1 cellular context compared by ENCODE assay signal in the genomic region with DNA sequence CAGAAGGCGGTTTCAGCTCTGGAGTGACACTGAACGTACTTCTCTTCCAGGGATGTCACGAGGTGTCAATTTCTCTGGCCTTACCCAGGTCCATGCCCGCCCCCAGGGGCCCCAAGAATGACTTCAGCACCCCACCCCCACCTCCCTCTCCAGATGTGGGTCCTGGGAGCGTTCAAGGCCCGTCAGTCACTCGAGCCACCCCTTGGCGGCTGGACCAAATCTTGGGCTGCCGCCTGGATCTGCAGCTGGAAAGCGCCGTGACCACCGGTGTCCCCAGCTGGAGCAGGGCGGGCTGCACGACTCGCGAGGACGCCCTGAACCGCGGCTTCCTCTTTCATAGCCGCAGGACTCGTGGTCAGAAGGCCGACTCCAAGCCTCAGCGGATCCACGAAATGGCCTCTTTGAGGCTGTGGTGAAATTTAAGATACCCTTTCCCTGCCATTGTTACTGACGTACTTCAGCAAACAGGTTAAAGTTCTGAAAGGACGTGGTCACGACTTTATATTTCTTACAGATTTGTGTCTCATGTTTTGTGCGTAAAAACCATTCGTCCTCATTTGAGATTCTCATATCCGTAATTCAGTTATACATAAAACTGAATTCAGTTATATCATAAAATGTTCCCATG.
TF ChIP-seq lines count a peak whose summit lies in the region.

No MANE protein-coding gene starts in this region.

TF ChIP-seq in K562, 482 proteins besides CTCF, POLR2A, EP300 and RAD21 (continued from another document and continues in another):
- TF ChIP-seq, protein P1, sequence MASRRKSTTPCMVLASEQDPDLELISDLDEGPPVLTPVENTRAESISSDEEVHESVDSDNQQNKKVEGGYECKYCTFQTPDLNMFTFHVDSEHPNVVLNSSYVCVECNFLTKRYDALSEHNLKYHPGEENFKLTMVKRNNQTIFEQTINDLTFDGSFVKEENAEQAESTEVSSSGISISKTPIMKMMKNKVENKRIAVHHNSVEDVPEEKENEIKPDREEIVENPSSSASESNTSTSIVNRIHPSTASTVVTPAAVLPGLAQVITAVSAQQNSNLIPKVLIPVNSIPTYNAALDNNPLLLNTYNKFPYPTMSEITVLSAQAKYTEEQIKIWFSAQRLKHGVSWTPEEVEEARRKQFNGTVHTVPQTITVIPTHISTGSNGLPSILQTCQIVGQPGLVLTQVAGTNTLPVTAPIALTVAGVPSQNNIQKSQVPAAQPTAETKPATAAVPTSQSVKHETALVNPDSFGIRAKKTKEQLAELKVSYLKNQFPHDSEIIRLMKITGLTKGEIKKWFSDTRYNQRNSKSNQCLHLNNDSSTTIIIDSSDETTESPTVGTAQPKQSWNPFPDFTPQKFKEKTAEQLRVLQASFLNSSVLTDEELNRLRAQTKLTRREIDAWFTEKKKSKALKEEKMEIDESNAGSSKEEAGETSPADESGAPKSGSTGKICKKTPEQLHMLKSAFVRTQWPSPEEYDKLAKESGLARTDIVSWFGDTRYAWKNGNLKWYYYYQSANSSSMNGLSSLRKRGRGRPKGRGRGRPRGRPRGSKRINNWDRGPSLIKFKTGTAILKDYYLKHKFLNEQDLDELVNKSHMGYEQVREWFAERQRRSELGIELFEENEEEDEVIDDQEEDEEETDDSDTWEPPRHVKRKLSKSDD (conservative IDR thresholded peaks at IDR 0.05; ENCODE audit: low read length) = no peak
- peak; percentile 53 for TF ChIP-seq HMGN3 (IDR thresholded peaks at IDR 0.05; ENCODE audit: borderline replicate concordance, extremely low read depth, insufficient read length, low read depth, low read length)
- 0 out of 2 replicates have a peak, but pooled peaks have one; percentile 31 for TF ChIP-seq BCOR (IDR thresholded peaks at IDR 0.05)
- TF ChIP-seq ZNF316 (IDR thresholded peaks at IDR 0.05) = no peak
- no peak for TF ChIP-seq MAFK (IDR thresholded peaks at IDR 0.05; ENCODE audit: low read length)
- TF ChIP-seq ATF7 (IDR thresholded peaks at IDR 0.05) = peak; percentile 8; the same call in 1 of the 2 replicates
- TF ChIP-seq KLF16 (IDR thresholded peaks at IDR 0.05) = peak; percentile 75
- TF ChIP-seq DMBX1 (CRISPR knock-in tag; IDR thresholded peaks at IDR 0.05; ENCODE audit: borderline replicate concordance) = peak; percentile 28; the same call in 1 of the 2 replicates
- TF ChIP-seq, protein P2, sequence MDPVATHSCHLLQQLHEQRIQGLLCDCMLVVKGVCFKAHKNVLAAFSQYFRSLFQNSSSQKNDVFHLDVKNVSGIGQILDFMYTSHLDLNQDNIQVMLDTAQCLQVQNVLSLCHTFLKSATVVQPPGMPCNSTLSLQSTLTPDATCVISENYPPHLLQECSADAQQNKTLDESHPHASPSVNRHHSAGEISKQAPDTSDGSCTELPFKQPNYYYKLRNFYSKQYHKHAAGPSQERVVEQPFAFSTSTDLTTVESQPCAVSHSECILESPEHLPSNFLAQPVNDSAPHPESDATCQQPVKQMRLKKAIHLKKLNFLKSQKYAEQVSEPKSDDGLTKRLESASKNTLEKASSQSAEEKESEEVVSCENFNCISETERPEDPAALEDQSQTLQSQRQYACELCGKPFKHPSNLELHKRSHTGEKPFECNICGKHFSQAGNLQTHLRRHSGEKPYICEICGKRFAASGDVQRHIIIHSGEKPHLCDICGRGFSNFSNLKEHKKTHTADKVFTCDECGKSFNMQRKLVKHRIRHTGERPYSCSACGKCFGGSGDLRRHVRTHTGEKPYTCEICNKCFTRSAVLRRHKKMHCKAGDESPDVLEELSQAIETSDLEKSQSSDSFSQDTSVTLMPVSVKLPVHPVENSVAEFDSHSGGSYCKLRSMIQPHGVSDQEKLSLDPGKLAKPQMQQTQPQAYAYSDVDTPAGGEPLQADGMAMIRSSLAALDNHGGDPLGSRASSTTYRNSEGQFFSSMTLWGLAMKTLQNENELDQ (CRISPR knock-in tag; IDR thresholded peaks at IDR 0.05; ENCODE audit: borderline replicate concordance) = no peak
- no peak for TF ChIP-seq TARDBP (IDR thresholded peaks at IDR 0.05)
- no peak for TF ChIP-seq TCF7 (IDR thresholded peaks at IDR 0.05; ENCODE audit: borderline replicate concordance)
- TF ChIP-seq, protein P3, sequence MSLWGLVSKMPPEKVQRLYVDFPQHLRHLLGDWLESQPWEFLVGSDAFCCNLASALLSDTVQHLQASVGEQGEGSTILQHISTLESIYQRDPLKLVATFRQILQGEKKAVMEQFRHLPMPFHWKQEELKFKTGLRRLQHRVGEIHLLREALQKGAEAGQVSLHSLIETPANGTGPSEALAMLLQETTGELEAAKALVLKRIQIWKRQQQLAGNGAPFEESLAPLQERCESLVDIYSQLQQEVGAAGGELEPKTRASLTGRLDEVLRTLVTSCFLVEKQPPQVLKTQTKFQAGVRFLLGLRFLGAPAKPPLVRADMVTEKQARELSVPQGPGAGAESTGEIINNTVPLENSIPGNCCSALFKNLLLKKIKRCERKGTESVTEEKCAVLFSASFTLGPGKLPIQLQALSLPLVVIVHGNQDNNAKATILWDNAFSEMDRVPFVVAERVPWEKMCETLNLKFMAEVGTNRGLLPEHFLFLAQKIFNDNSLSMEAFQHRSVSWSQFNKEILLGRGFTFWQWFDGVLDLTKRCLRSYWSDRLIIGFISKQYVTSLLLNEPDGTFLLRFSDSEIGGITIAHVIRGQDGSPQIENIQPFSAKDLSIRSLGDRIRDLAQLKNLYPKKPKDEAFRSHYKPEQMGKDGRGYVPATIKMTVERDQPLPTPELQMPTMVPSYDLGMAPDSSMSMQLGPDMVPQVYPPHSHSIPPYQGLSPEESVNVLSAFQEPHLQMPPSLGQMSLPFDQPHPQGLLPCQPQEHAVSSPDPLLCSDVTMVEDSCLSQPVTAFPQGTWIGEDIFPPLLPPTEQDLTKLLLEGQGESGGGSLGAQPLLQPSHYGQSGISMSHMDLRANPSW (CRISPR knock-in tag; IDR thresholded peaks at IDR 0.05) = no peak
- TF ChIP-seq, protein P4, sequence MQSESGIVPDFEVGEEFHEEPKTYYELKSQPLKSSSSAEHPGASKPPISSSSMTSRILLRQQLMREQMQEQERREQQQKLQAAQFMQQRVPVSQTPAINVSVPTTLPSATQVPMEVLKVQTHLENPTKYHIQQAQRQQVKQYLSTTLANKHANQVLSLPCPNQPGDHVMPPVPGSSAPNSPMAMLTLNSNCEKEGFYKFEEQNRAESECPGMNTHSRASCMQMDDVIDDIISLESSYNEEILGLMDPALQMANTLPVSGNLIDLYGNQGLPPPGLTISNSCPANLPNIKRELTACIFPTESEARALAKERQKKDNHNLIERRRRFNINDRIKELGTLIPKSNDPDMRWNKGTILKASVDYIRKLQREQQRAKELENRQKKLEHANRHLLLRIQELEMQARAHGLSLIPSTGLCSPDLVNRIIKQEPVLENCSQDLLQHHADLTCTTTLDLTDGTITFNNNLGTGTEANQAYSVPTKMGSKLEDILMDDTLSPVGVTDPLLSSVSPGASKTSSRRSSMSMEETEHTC (IDR thresholded peaks at IDR 0.05) = peak; percentile 53
- TF ChIP-seq, protein P5, sequence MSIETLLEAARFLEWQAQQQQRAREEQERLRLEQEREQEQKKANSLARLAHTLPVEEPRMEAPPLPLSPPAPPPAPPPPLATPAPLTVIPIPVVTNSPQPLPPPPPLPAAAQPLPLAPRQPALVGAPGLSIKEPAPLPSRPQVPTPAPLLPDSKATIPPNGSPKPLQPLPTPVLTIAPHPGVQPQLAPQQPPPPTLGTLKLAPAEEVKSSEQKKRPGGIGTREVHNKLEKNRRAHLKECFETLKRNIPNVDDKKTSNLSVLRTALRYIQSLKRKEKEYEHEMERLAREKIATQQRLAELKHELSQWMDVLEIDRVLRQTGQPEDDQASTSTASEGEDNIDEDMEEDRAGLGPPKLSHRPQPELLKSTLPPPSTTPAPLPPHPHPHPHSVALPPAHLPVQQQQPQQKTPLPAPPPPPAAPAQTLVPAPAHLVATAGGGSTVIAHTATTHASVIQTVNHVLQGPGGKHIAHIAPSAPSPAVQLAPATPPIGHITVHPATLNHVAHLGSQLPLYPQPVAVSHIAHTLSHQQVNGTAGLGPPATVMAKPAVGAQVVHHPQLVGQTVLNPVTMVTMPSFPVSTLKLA (conservative IDR thresholded peaks at IDR 0.05) = peak; percentile 20 to 41; a peak in 2 of 4 replicates
- TF ChIP-seq MYNN (IDR thresholded peaks at IDR 0.05) = 0 out of 2 replicates have a peak, but pooled peaks have one; percentile 50
- no peak for TF ChIP-seq MYNN (CRISPR knock-in tag; IDR thresholded peaks at IDR 0.05)
- TF ChIP-seq NR2F6 (CRISPR knock-in tag; IDR thresholded peaks at IDR 0.05) = no peak
- TF ChIP-seq ZNF311 (CRISPR knock-in tag; IDR thresholded peaks at IDR 0.05) = no peak
- no peak for TF ChIP-seq MYBL2 (IDR thresholded peaks at IDR 0.05; ENCODE audit: low read depth)
- no peak for TF ChIP-seq MYBL2 (CRISPR knock-in tag; IDR thresholded peaks at IDR 0.05; ENCODE audit: borderline replicate concordance)
- no peak for TF ChIP-seq ZNF583 (CRISPR knock-in tag; IDR thresholded peaks at IDR 0.05)
- TF ChIP-seq, protein P6, sequence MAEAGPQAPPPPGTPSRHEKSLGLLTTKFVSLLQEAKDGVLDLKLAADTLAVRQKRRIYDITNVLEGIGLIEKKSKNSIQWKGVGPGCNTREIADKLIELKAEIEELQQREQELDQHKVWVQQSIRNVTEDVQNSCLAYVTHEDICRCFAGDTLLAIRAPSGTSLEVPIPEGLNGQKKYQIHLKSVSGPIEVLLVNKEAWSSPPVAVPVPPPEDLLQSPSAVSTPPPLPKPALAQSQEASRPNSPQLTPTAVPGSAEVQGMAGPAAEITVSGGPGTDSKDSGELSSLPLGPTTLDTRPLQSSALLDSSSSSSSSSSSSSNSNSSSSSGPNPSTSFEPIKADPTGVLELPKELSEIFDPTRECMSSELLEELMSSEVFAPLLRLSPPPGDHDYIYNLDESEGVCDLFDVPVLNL (CRISPR knock-in tag; IDR thresholded peaks at IDR 0.05; ENCODE audit: low read depth) = no peak
- TF ChIP-seq ARNT (IDR thresholded peaks at IDR 0.05) = no peak
- TF ChIP-seq, protein P7, sequence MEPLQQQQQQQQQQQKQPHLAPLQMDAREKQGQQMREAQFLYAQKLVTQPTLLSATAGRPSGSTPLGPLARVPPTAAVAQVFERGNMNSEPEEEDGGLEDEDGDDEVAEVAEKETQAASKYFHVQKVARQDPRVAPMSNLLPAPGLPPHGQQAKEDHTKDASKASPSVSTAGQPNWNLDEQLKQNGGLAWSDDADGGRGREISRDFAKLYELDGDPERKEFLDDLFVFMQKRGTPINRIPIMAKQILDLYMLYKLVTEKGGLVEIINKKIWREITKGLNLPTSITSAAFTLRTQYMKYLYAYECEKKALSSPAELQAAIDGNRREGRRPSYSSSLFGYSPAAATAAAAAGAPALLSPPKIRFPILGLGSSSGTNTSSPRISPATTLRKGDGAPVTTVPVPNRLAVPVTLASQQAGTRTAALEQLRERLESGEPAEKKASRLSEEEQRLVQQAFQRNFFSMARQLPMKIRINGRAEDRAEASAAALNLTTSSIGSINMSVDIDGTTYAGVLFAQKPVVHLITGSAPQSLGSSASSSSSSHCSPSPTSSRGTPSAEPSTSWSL (CRISPR knock-in tag; IDR thresholded peaks at IDR 0.05; ENCODE audit: borderline replicate concordance) = no peak
- 0 out of 2 replicates have a peak, but pooled peaks have one; percentile 16 for TF ChIP-seq MTA2 (IDR thresholded peaks at IDR 0.05; ENCODE audit: low read depth)
- no peak; the same call in 1 of the 2 replicates for TF ChIP-seq ELF2 (CRISPR knock-in tag; IDR thresholded peaks at IDR 0.05)
- 0 out of 2 replicates have a peak, but pooled peaks have one; percentile 31 for TF ChIP-seq NFXL1 (CRISPR knock-in tag; IDR thresholded peaks at IDR 0.05)
- no peak for TF ChIP-seq TSC22D4 (tag; IDR thresholded peaks at IDR 0.05)
- no peak for TF ChIP-seq MEF2A (IDR thresholded peaks at IDR 0.05; ENCODE audit: control insufficient read depth, low read depth, low read length)
- TF ChIP-seq NEUROD1 (IDR thresholded peaks at IDR 0.05; ENCODE audit: borderline replicate concordance, low read depth, low read length, partially characterized antibody) = no peak
- TF ChIP-seq, protein P8, sequence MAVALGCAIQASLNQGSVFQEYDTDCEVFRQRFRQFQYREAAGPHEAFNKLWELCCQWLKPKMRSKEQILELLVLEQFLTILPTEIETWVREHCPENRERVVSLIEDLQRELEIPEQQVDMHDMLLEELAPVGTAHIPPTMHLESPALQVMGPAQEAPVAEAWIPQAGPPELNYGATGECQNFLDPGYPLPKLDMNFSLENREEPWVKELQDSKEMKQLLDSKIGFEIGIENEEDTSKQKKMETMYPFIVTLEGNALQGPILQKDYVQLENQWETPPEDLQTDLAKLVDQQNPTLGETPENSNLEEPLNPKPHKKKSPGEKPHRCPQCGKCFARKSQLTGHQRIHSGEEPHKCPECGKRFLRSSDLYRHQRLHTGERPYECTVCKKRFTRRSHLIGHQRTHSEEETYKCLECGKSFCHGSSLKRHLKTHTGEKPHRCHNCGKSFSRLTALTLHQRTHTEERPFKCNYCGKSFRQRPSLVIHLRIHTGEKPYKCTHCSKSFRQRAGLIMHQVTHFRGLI (CRISPR knock-in tag; IDR thresholded peaks at IDR 0.05) = 0 out of 2 replicates have a peak, but pooled peaks have one; percentile 14
- TF ChIP-seq ZNF263 (CRISPR knock-in tag; IDR thresholded peaks at IDR 0.05; ENCODE audit: borderline replicate concordance) = 0 out of 2 replicates have a peak, but pooled peaks have one; percentile 16
- TF ChIP-seq, protein P9, sequence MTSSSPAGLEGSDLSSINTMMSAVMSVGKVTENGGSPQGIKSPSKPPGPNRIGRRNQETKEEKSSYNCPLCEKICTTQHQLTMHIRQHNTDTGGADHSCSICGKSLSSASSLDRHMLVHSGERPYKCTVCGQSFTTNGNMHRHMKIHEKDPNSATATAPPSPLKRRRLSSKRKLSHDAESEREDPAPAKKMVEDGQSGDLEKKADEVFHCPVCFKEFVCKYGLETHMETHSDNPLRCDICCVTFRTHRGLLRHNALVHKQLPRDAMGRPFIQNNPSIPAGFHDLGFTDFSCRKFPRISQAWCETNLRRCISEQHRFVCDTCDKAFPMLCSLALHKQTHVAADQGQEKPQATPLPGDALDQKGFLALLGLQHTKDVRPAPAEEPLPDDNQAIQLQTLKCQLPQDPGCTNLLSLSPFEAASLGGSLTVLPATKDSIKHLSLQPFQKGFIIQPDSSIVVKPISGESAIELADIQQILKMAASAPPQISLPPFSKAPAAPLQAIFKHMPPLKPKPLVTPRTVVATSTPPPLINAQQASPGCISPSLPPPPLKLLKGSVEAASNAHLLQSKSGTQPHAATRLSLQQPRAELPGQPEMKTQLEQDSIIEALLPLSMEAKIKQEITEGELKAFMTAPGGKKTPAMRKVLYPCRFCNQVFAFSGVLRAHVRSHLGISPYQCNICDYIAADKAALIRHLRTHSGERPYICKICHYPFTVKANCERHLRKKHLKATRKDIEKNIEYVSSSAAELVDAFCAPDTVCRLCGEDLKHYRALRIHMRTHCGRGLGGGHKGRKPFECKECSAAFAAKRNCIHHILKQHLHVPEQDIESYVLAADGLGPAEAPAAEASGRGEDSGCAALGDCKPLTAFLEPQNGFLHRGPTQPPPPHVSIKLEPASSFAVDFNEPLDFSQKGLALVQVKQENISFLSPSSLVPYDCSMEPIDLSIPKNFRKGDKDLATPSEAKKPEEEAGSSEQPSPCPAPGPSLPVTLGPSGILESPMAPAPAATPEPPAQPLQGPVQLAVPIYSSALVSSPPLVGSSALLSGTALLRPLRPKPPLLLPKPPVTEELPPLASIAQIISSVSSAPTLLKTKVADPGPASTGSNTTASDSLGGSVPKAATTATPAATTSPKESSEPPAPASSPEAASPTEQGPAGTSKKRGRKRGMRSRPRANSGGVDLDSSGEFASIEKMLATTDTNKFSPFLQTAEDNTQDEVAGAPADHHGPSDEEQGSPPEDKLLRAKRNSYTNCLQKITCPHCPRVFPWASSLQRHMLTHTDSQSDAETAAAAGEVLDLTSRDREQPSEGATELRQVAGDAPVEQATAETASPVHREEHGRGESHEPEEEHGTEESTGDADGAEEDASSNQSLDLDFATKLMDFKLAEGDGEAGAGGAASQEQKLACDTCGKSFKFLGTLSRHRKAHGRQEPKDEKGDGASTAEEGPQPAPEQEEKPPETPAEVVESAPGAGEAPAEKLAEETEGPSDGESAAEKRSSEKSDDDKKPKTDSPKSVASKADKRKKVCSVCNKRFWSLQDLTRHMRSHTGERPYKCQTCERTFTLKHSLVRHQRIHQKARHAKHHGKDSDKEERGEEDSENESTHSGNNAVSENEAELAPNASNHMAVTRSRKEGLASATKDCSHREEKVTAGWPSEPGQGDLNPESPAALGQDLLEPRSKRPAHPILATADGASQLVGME (CRISPR knock-in tag; IDR thresholded peaks at IDR 0.05) = no peak
